In genomic region chr1:6303397-6304012, GRCh38 we compare ENCODE assay signal across 24 cellular contexts. TPM values are rescaled to one million over a fixed set of nuclear protein-coding genes. Genes with fewer than 3 reads are reported as not detected.
"Had no signal": no experiment of that assay in that cellular context is flagged by ENCODE, and none has a peak within 500 bp of the region (broad histone marks: within the 10 kb centered on the region; RNA-seq: fewer than 3 reads in every experiment).

No MANE protein-coding gene starts in this region.

- DNase-seq: activated CD4-positive, alpha-beta T cell treated with anti-CD3 and anti-CD28 coated beads, Interleukin-2, amount 10 ng/mL, durations not matched to agents 24 days and 14 days; activated CD8-positive, alpha-beta T cell treated with anti-CD3 and anti-CD28 coated beads for 36 hours; activated naive CD4-positive, alpha-beta T cell; activated naive CD8-positive, alpha-beta T cell treated with anti-CD3 and anti-CD28 coated beads for 36 hours; activated T-cell treated with anti-CD3 and anti-CD28 coated beads, Interleukin-2, amount 50 U/mL, for 1 hour; amniotic stem cell; effector memory CD8-positive, alpha-beta T cell; foreskin keratinocyte; heart right ventricle; kidney glomerular epithelial cell; left ventricle myocardium inferior; naive B cell; sigmoid colon; spleen; stimulated activated CD4-positive, alpha-beta T cell treated with anti-CD3 and anti-CD28 coated beads, Interleukin-4, amount 100 ng/mL, for 4 hours; T-helper 1 cell; T-helper 9 cell; upper lobe of right lung had no signal

- H3K9me3 ChIP-seq: heart right ventricle, left ventricle myocardium inferior, sigmoid colon, thoracic aorta, upper lobe of right lung had no signal

- H3K9ac ChIP-seq: parathyroid adenoma had no signal

- H3K4me3 Mint-ChIP-seq: activated CD4-positive, alpha-beta T cell treated with anti-CD3 and anti-CD28 coated beads, Interleukin-2, amount 10 ng/mL, durations not matched to agents 24 days and 14 days; activated CD8-positive, alpha-beta T cell treated with anti-CD3 and anti-CD28 coated beads for 36 hours; activated naive CD8-positive, alpha-beta T cell treated with anti-CD3 and anti-CD28 coated beads for 36 hours; activated T-helper 17 cell treated with anti-CD3 and anti-CD28 coated beads, Interleukin-2, amount 50 U/mL, for 72 hours; effector memory CD8-positive, alpha-beta T cell; stimulated activated memory B cell treated with anti-CD40 and anti-IgM and Interleukin-4, amounts not matched to agents 10 μg/mL and 1 μg/mL and 100 μg/mL, for 72 hours had no signal

- H3K9me3 Mint-ChIP-seq: activated CD8-positive, alpha-beta T cell treated with anti-CD3 and anti-CD28 coated beads for 36 hours; activated T-helper 17 cell treated with anti-CD3 and anti-CD28 coated beads, Interleukin-2, amount 50 U/mL, for 72 hours; effector memory CD8-positive, alpha-beta T cell had no signal

- H3K27me3 ChIP-seq: foreskin keratinocyte, heart right ventricle, sigmoid colon, spleen, upper lobe of right lung had no signal

- H3K36me3 ChIP-seq: heart right ventricle, left ventricle myocardium inferior, sigmoid colon, spleen, thoracic aorta, upper lobe of right lung had no signal

- H2AFZ ChIP-seq: parathyroid adenoma had no signal

- H3K4me1 Mint-ChIP-seq: activated CD4-positive, alpha-beta T cell treated with anti-CD3 and anti-CD28 coated beads, Interleukin-2, amount 10 ng/mL, durations not matched to agents 24 days and 14 days; activated naive CD8-positive, alpha-beta T cell treated with anti-CD3 and anti-CD28 coated beads for 36 hours; stimulated activated memory B cell treated with anti-CD40 and anti-IgM and Interleukin-4, amounts not matched to agents 10 μg/mL and 1 μg/mL and 100 μg/mL, for 72 hours had no signal

- H3K27ac ChIP-seq: foreskin keratinocyte, heart right ventricle, left ventricle myocardium inferior, parathyroid adenoma, sigmoid colon, spleen, thoracic aorta, upper lobe of right lung had no signal

- H3K79me2 ChIP-seq: parathyroid adenoma had no signal

- H3K27me3 Mint-ChIP-seq: activated CD4-positive, alpha-beta T cell treated with anti-CD3 and anti-CD28 coated beads, Interleukin-2, amount 10 ng/mL, durations not matched to agents 24 days and 14 days; activated CD8-positive, alpha-beta T cell treated with anti-CD3 and anti-CD28 coated beads for 36 hours; activated naive CD8-positive, alpha-beta T cell treated with anti-CD3 and anti-CD28 coated beads for 36 hours; activated T-helper 17 cell treated with anti-CD3 and anti-CD28 coated beads, Interleukin-2, amount 50 U/mL, for 72 hours; effector memory CD8-positive, alpha-beta T cell; naive B cell; stimulated activated memory B cell treated with anti-CD40 and anti-IgM and Interleukin-4, amounts not matched to agents 10 μg/mL and 1 μg/mL and 100 μg/mL, for 72 hours had no signal

- ATAC-seq: activated CD8-positive, alpha-beta T cell treated with anti-CD3 and anti-CD28 coated beads for 36 hours; activated T-helper 17 cell treated with anti-CD3 and anti-CD28 coated beads, Interleukin-2, amount 50 U/mL, for 72 hours; effector memory CD8-positive, alpha-beta T cell; foreskin keratinocyte; stimulated activated memory B cell treated with anti-CD40 and anti-IgM and Interleukin-4, amounts not matched to agents 10 μg/mL and 1 μg/mL and 100 μg/mL, for 72 hours; upper lobe of right lung had no signal

- H3K4me1 ChIP-seq: heart right ventricle, left ventricle myocardium inferior, sigmoid colon, spleen, upper lobe of right lung had no signal

- H3K4me3 ChIP-seq: heart right ventricle, left ventricle myocardium inferior, sigmoid colon, spleen, thoracic aorta, upper lobe of right lung had no signal

- H3K27ac Mint-ChIP-seq: activated CD4-positive, alpha-beta T cell treated with anti-CD3 and anti-CD28 coated beads, Interleukin-2, amount 10 ng/mL, durations not matched to agents 24 days and 14 days; activated CD8-positive, alpha-beta T cell treated with anti-CD3 and anti-CD28 coated beads for 36 hours; activated naive CD8-positive, alpha-beta T cell treated with anti-CD3 and anti-CD28 coated beads for 36 hours; activated T-helper 17 cell treated with anti-CD3 and anti-CD28 coated beads, Interleukin-2, amount 50 U/mL, for 72 hours; effector memory CD8-positive, alpha-beta T cell; naive B cell; stimulated activated memory B cell treated with anti-CD40 and anti-IgM and Interleukin-4, amounts not matched to agents 10 μg/mL and 1 μg/mL and 100 μg/mL, for 72 hours had no signal

RNA-seq across cellular contexts. Expression of gene HES3, which starts 59.5 kb away (rescaled TPM):
- total RNA-seq: activated CD4-positive, alpha-beta T cell treated with anti-CD3 and anti-CD28 coated beads, Interleukin-2, amount 10 ng/mL, durations not matched to agents 24 days and 14 days; activated CD8-positive, alpha-beta T cell treated with anti-CD3 and anti-CD28 coated beads for 36 hours; activated naive CD8-positive, alpha-beta T cell treated with anti-CD3 and anti-CD28 coated beads for 36 hours; activated T-helper 17 cell treated with anti-CD3 and anti-CD28 coated beads, Interleukin-2, amount 50 U/mL, for 72 hours; dermis microvascular lymphatic vessel endothelial cell; foreskin keratinocyte; heart right ventricle; left ventricle myocardium inferior; mononuclear cell; sigmoid colon; spleen; thoracic aorta; upper lobe of right lung had no signal
- polyA plus RNA-seq: foreskin keratinocyte, heart right ventricle, sigmoid colon, spleen had no signal
